In the genomic region with DNA sequence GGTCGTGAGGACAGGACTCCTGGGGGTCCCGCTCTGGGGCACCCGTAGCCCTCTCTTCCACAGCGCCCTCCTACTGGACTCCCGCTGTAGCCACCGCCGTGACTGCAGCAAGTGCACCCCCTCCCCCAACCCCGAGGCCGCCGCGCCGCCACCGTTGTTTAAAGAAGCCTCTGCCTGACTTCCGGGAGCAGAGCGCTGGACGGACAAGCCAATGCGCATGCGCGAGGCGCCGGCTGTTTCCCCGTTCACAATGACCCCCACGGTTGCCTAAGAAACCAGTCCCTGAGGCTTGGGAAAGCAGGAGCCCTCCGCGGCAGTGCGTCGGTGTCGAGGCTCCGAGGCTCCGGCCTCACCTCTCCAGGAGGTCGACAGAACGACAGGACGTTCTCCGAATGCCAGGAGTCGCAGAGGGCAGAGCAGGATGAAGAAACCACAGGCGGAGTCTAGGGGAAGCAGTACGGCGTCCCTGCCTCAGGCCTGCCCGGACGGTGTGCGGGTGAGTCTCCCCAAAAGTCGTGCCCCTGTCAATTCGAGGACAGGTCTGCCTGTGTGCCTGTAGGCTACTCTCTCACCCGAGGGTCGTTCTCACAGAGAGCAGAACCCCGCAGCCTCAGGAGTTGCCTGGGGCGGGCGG, we compare ENCODE assay signal across 8 cellular contexts.
DNase-seq lines count a peak whose midpoint lies in the region.

No MANE protein-coding gene starts in this region.

- CTCF ChIA-PET in activated naive CD4-positive, alpha-beta T cell treated with anti-CD3 and anti-CD28 coated beads, Interleukin-2, amount 10 ng/mL, durations not matched to agents 7 days and 5 days (lab: Charles Lee): no interaction called here

- in situ Hi-C loops in KBM-7 (cut with MboI; ENCODE audit: low pct_unique_long_range_greater_than_20kb, low sequenced_read_pairs): no loop called here

- H3K27ac Mint-ChIP-seq in activated naive CD4-positive, alpha-beta T cell treated with anti-CD3 and anti-CD28 coated beads, Interleukin-2, amount 10 ng/mL, durations not matched to agents 7 days and 5 days: no peak overlapping the region

- no peaks in the 10 kb centered on the region for H3K4me1 Mint-ChIP-seq in activated naive CD4-positive, alpha-beta T cell treated with anti-CD3 and anti-CD28 coated beads, Interleukin-2, amount 10 ng/mL, durations not matched to agents 7 days and 5 days

- no peak overlapping the region for H3K4me3 Mint-ChIP-seq in activated naive CD4-positive, alpha-beta T cell treated with anti-CD3 and anti-CD28 coated beads, Interleukin-2, amount 10 ng/mL, durations not matched to agents 7 days and 5 days

- peak; percentile 82 for DNase-seq in NCI-H2227 (lab: John Stamatoyannopoulos, UW; ENCODE audit: unreplicated experiment)
- peak; percentile 30 for DNase-seq in activated naive CD4-positive, alpha-beta T cell treated with anti-CD3 and anti-CD28 coated beads, Interleukin-2, amount 10 ng/mL, durations not matched to agents 7 days and 5 days
- peak; percentile 21 for DNase-seq in inferior parietal cortex (ENCODE audit: extremely low spot score)
- peak; percentile 17 to 39 for DNase-seq in stimulated activated CD4-positive, alpha-beta T cell treated with anti-CD3 and anti-CD28 coated beads, Interleukin-4, amount 100 ng/mL, for 4 hours
- no peak for DNase-seq in KBM-7
- DNase-seq in SIG-M5 (lab: John Stamatoyannopoulos, UW): no peak
- no peak for DNase-seq in mesenteric fat pad (ENCODE audit: low spot score)
- no peak for DNase-seq in epidermal melanocyte (ENCODE audit: insufficient read length, low spot score)

- H3K36me3 Mint-ChIP-seq in activated naive CD4-positive, alpha-beta T cell treated with anti-CD3 and anti-CD28 coated beads, Interleukin-2, amount 10 ng/mL, durations not matched to agents 7 days and 5 days: peaks cover 2% of the 10 kb centered on the region

- peaks cover 50% of the 10 kb centered on the region for H3K9me3 Mint-ChIP-seq in activated naive CD4-positive, alpha-beta T cell treated with anti-CD3 and anti-CD28 coated beads, Interleukin-2, amount 10 ng/mL, durations not matched to agents 7 days and 5 days

- H3K27me3 Mint-ChIP-seq in activated naive CD4-positive, alpha-beta T cell treated with anti-CD3 and anti-CD28 coated beads, Interleukin-2, amount 10 ng/mL, durations not matched to agents 7 days and 5 days: no peaks in the 10 kb centered on the region

Comparison
In these comparisons a context has a peak if more than half of its experiments do, and no peak if none do; other contexts are left out.
1. DNase-seq: peak in NCI-H2227 (single experiment), activated naive CD4-positive, alpha-beta T cell treated with anti-CD3 and anti-CD28 coated beads, Interleukin-2, amount 10 ng/mL, durations not matched to agents 7 days and 5 days (single experiment), inferior parietal cortex (single experiment) and stimulated activated CD4-positive, alpha-beta T cell treated with anti-CD3 and anti-CD28 coated beads, Interleukin-4, amount 100 ng/mL, for 4 hours (2 of 2); none in KBM-7 (single experiment), SIG-M5 (single experiment), mesenteric fat pad (single experiment) and epidermal melanocyte (single experiment).